In genomic region chr11:34050967-34051348, GRCh38 we compare ENCODE assay signal across 8 cellular contexts. TPM values are rescaled to one million over a fixed set of nuclear protein-coding genes. Genes with fewer than 3 reads are reported as not detected.
DNase-seq lines count a peak whose midpoint lies in the region; ATAC-seq and TF ChIP-seq lines count a peak whose summit lies in the region.

No MANE protein-coding gene starts in this region.

- peaks cover 21% of the 10 kb centered on the region for H3K36me3 Mint-ChIP-seq in activated CD8-positive, alpha-beta T cell treated with anti-CD3 and anti-CD28 coated beads, Interleukin-2, amount 10 ng/mL, durations not matched to agents 7 days and 5 days (ENCODE audit: low read depth)

- H3K4me3 Mint-ChIP-seq in activated CD8-positive, alpha-beta T cell treated with anti-CD3 and anti-CD28 coated beads, Interleukin-2, amount 10 ng/mL, durations not matched to agents 7 days and 5 days = peak overlapping the region; percentile 76

- H3K9ac ChIP-seq in skeletal muscle satellite cell (ENCODE audit: low read depth, low read length) = peak overlapping the region; percentile 99

- H3K27ac Mint-ChIP-seq in activated CD8-positive, alpha-beta T cell treated with anti-CD3 and anti-CD28 coated beads, Interleukin-2, amount 10 ng/mL, durations not matched to agents 7 days and 5 days = peak overlapping the region; percentile 89

- H3K4me1 Mint-ChIP-seq in activated CD8-positive, alpha-beta T cell treated with anti-CD3 and anti-CD28 coated beads, Interleukin-2, amount 10 ng/mL, durations not matched to agents 7 days and 5 days (ENCODE audit: low read depth) = peaks cover 18% of the 10 kb centered on the region

- intact Hi-C loops in right cardiac atrium (cut with DNase I) = loop anchor here in 1 of 4 donors (10.0 kb wide), 1 partner anchor 54 kb away; the partner anchor contains the start of gene NAT10

- H3K27me3 Mint-ChIP-seq in activated CD8-positive, alpha-beta T cell treated with anti-CD3 and anti-CD28 coated beads, Interleukin-2, amount 10 ng/mL, durations not matched to agents 7 days and 5 days (ENCODE audit: low read depth) = peaks cover 3% of the 10 kb centered on the region

- peak overlapping the region; percentile 80 for H3K4me2 ChIP-seq in skeletal muscle satellite cell (ENCODE audit: low read length)

- no peak for TF ChIP-seq CTCF in C4-2B (conservative IDR thresholded peaks at IDR 0.05)

- DNase-seq in HT1080 (ENCODE audit: low read depth) = peak; percentile 17
- DNase-seq in activated CD8-positive, alpha-beta T cell treated with anti-CD3 and anti-CD28 coated beads, Interleukin-2, amount 10 ng/mL, durations not matched to agents 7 days and 5 days = no peak
- DNase-seq in right cardiac atrium = no peak
- DNase-seq in putamen (ENCODE audit: low spot score) = no peak
- DNase-seq in iPS-NIHi11 (ENCODE audit: low spot score) = no peak
- DNase-seq in activated CD8-positive, alpha-beta memory T cell treated with anti-CD3 and anti-CD28 coated beads for 24 hours = no peak

- H3K36me3 ChIP-seq in skeletal muscle satellite cell (ENCODE audit: insufficient read depth, low read length) = peaks cover 15% of the 10 kb centered on the region

- WGBS in right cardiac atrium = 2% methylated on average over 11 of the region's 11 CpGs

- H3K9me3 ChIP-seq in right cardiac atrium (ENCODE audit: control insufficient read depth, low read length) = no peaks in the 10 kb centered on the region
- no peaks in the 10 kb centered on the region for H3K9me3 ChIP-seq in skeletal muscle satellite cell (replicated peaks; ENCODE audit: low read length)

- ATAC-seq in activated CD8-positive, alpha-beta T cell treated with anti-CD3 and anti-CD28 coated beads, Interleukin-2, amount 10 ng/mL, durations not matched to agents 7 days and 5 days = peak; percentile 2
- ATAC-seq in right cardiac atrium = peak; percentile 9 to 31

- H3K27me3 ChIP-seq in right cardiac atrium (ENCODE audit: control insufficient read depth, insufficient read depth) (no peaks in the 10 kb centered on the region), skeletal muscle satellite cell (ENCODE audit: control insufficient read depth, insufficient read depth, low read length) (no peaks in the 10 kb centered on the region)

- H3K9me3 Mint-ChIP-seq in activated CD8-positive, alpha-beta T cell treated with anti-CD3 and anti-CD28 coated beads, Interleukin-2, amount 10 ng/mL, durations not matched to agents 7 days and 5 days (ENCODE audit: insufficient read depth) = no peaks in the 10 kb centered on the region

- H3K27ac ChIP-seq in C4-2B = peak overlapping the region; percentile 98
- peak overlapping the region; percentile 83 for H3K27ac ChIP-seq in right cardiac atrium (ENCODE audit: low read length)

- CTCF ChIA-PET in activated CD8-positive, alpha-beta T cell treated with anti-CD3 and anti-CD28 coated beads, Interleukin-2, amount 10 ng/mL, durations not matched to agents 7 days and 5 days (lab: Charles Lee) = interaction anchor here (0.7 to 1.8 kb wide), 5 partner anchors 25 to 359 kb away, joined by 3 to 5 read pairs (median 5); partner anchors contain the start of gene ABTB2

- H3K4me1 ChIP-seq in right cardiac atrium (ENCODE audit: control insufficient read depth, insufficient read depth, low read length) (no peaks in the 10 kb centered on the region), skeletal muscle satellite cell (ENCODE audit: control insufficient read depth, insufficient read depth, low read length) (peaks cover 22% of the 10 kb centered on the region)

- POLR2A ChIA-PET in activated CD8-positive, alpha-beta T cell treated with anti-CD3 and anti-CD28 coated beads, Interleukin-2, amount 10 ng/mL, durations not matched to agents 7 days and 5 days (lab: Charles Lee) = interaction anchor here (0.6 to 1.5 kb wide), 11 partner anchors 25 to 889 kb away, joined by 3 to 9 read pairs (median 3); partner anchors contain the start of genes CSTF3, FBXO3 and NAT10

- H3K4me3 ChIP-seq in right cardiac atrium (ENCODE audit: low read length) (peak overlapping the region; percentile 93), skeletal muscle satellite cell (ENCODE audit: low read length) (peak overlapping the region; percentile 91)

RNA-seq across cellular contexts. Expression of gene CAPRIN1, which starts 0.6 kb away (rescaled TPM):
- total RNA-seq in HT1080 (2014; rRNA removed; shearing (Covaris generic)) = 282 and 324 TPM in 2 replicates
- 166 and 207 TPM in 2 replicates for polyA plus RNA-seq in HT1080 (2015; cell fraction: cytosol; rRNA removed)
- 288 and 328 TPM in 2 replicates for polyA plus RNA-seq in HT1080 (2015; cell fraction: nucleus; rRNA removed)
- 100 to 1,000 TPM; 219 to 235 TPM for total RNA-seq in activated CD8-positive, alpha-beta T cell treated with anti-CD3 and anti-CD28 coated beads, Interleukin-2, amount 10 ng/mL, durations not matched to agents 7 days and 5 days
- total RNA-seq in right cardiac atrium = 100 to 1,000 TPM; 111 to 123 (median 116) TPM
- 54.5 TPM for polyA plus RNA-seq in right cardiac atrium
- 201 and 213 TPM in 2 replicates for total RNA-seq in skeletal muscle satellite cell (2012; rRNA removed)

RNA-seq across cellular contexts. Expression of gene NAT10, which starts 54.5 kb away (rescaled TPM):
- total RNA-seq in HT1080 (2014; rRNA removed; shearing (Covaris generic)) = 47.1 and 60.9 TPM in 2 replicates
- polyA plus RNA-seq in HT1080 (2015; cell fraction: cytosol; rRNA removed) = 25.5 and 30.7 TPM in 2 replicates
- polyA plus RNA-seq in HT1080 (2015; cell fraction: nucleus; rRNA removed) = 92.0 and 106 TPM in 2 replicates
- total RNA-seq in activated CD8-positive, alpha-beta T cell treated with anti-CD3 and anti-CD28 coated beads, Interleukin-2, amount 10 ng/mL, durations not matched to agents 7 days and 5 days = 10 to 100 TPM; 76.9 to 78.7 TPM
- 10 to 100 TPM; 21.2 to 24.7 (median 21.8) TPM for total RNA-seq in right cardiac atrium
- polyA plus RNA-seq in right cardiac atrium = 11.9 TPM
- total RNA-seq in skeletal muscle satellite cell (2012; rRNA removed) = 47.4 and 50.5 TPM in 2 replicates
